8 cellular contexts compared by ENCODE assay signal in the genomic region with DNA sequence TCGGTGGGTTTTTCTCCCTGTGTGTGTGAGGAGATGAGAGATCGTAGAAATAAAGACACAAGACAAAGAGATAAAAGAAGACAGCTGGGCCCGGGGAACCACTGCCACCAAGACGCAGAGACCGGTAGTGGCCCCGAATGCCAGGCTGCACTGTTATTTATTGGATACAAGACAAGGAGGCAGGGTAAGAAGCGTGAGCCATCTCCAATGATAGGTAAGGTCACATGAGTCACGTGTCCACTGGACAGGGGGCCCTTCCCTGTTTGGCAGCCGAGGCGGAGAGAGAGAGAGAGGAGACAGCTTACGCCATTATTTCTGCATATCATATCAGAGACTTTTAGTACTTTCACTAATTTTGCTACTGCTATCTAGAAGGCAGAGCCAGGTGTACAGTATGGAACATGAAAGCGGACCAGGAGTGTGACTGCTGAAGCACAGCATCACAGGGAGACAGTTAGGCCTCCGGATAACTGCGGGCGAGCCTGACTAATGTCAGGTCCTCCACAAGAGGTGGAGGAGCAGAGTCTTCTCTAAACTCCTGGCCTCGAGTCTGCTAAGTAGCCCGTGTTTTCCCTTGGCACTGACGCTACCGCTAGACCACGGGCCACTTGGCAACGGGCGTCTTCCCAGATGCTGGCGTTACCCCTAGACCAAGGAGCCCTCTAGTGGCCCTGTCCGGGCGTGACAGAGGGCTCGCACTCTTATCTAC. TPM values are rescaled to one million over a fixed set of nuclear protein-coding genes. Genes with fewer than 3 reads are reported as not detected.
DNase-seq lines count a peak whose midpoint lies in the region; TF ChIP-seq lines count a peak whose summit lies in the region.
"Not testable (repeated sequence)": the region's sequence is repeated elsewhere in the genome, so short reads cannot be mapped to it uniquely, and the experiment has no call there.

No MANE protein-coding gene starts in this region.

- H3F3A ChIP-seq in PC-9 (ENCODE audit: insufficient read depth, low read depth): not testable (repeated sequence)

- H3K4me3 ChIP-seq in PC-9; choroid plexus epithelial cell (ENCODE audit: low read depth, low read length); prostate gland; vagina: not testable (repeated sequence)

- H2AFZ ChIP-seq in PC-9: not testable (repeated sequence)

- TF ChIP-seq POLR2A in prostate gland (IDR thresholded peaks at IDR 0.05); vagina (IDR thresholded peaks at IDR 0.05): not testable (repeated sequence)

- H3K36me3 ChIP-seq in PC-9 (ENCODE audit: low read depth); prostate gland; vagina: not testable (repeated sequence)

- H3K79me2 ChIP-seq in PC-9 (ENCODE audit: low read depth): not testable (repeated sequence)

- not testable (repeated sequence) for H4K20me1 ChIP-seq in PC-9 (ENCODE audit: insufficient read depth)

- not testable (repeated sequence) for H3K9me2 ChIP-seq in PC-9 (ENCODE audit: insufficient read depth)

- intact Hi-C loops in PC-9 (cut with micrococcal nuclease; ENCODE audit: unreplicated experiment): loop anchor here (1.0 to 5.0 kb wide), 4 partner anchors 103 to 506 kb away; no protein-coding TSS in a partner anchor
- intact Hi-C loops in prostate gland (cut with DNase I): loop anchor here (2.0 to 10.0 kb wide), 3 partner anchors 116 to 230 kb away; no protein-coding TSS in a partner anchor
- intact Hi-C loops in vagina (cut with DNase I): loop anchor here (5.0 kb wide), 2 partner anchors 219 to 234 kb away; no protein-coding TSS in a partner anchor

- H3K9me3 Mint-ChIP-seq in activated CD4-positive, alpha-beta memory T cell treated with anti-CD3 and anti-CD28 coated beads, Interleukin-2, amount 10 ng/mL, durations not matched to agents 7 days and 5 days: not testable (repeated sequence)

- POLR2A ChIA-PET in PC-9 (lab: Charles Lee; ENCODE audit: unreplicated experiment): interaction anchor here (0.6 to 0.7 kb wide), 2 partner anchors 540 to 541 kb away, joined by 3 to 7 read pairs; no protein-coding TSS in a partner anchor
- POLR2A ChIA-PET in activated CD4-positive, alpha-beta memory T cell treated with anti-CD3 and anti-CD28 coated beads, Interleukin-2, amount 10 ng/mL, durations not matched to agents 7 days and 5 days (lab: Charles Lee): interaction anchor here (0.8 to 1.0 kb wide), 2 partner anchors 17 to 116 kb away, joined by 3 read pairs; no protein-coding TSS in a partner anchor

- BruUV-seq in PC-9 (replicated peaks; lab: Mats Ljungman, UMichigan): not testable (repeated sequence)

- not testable (repeated sequence) for H3K36me3 Mint-ChIP-seq in activated CD4-positive, alpha-beta memory T cell treated with anti-CD3 and anti-CD28 coated beads, Interleukin-2, amount 10 ng/mL, durations not matched to agents 7 days and 5 days (ENCODE audit: low read depth)

- H3K9me3 ChIP-seq in PC-9 (ENCODE audit: insufficient read depth, low read depth); prostate gland; vagina: not testable (repeated sequence)

- peak; percentile 72 for TF ChIP-seq CTCF in PC-9 (conservative IDR thresholded peaks at IDR 0.05)
- TF ChIP-seq CTCF in choroid plexus epithelial cell (conservative IDR thresholded peaks at IDR 0.05; ENCODE audit: low read depth, low read length): peak; percentile 60
- peak in 3 of 4 experiments; percentile 27 to 70 (median 53) for TF ChIP-seq CTCF in prostate gland (IDR thresholded peaks at IDR 0.05)
- TF ChIP-seq CTCF in vagina (IDR thresholded peaks at IDR 0.05): peak; percentile 15 to 43 (median 24)

- DNase-seq in ELR (ENCODE audit: low read depth): peak; percentile 78
- DNase-seq in LoVo (ENCODE audit: low spot score): peak; percentile 80
- DNase-seq in PC-9: peak; percentile 57 to 60
- peak; percentile 61 for DNase-seq in activated CD4-positive, alpha-beta memory T cell treated with anti-CD3 and anti-CD28 coated beads, Interleukin-2, amount 10 ng/mL, durations not matched to agents 7 days and 5 days
- peak; percentile 52 for DNase-seq in choroid plexus epithelial cell (ENCODE audit: low read depth)
- DNase-seq in inferior parietal cortex (ENCODE audit: extremely low spot score): peak; percentile 79
- peak; percentile 40 for DNase-seq in prostate gland (ENCODE audit: low spot score)
- DNase-seq in vagina (ENCODE audit: extremely low spot score in 2 of 2): not testable (repeated sequence)

- not testable (repeated sequence) for H3K4me3 Mint-ChIP-seq in activated CD4-positive, alpha-beta memory T cell treated with anti-CD3 and anti-CD28 coated beads, Interleukin-2, amount 10 ng/mL, durations not matched to agents 7 days and 5 days

- CTCF ChIA-PET in PC-9 (lab: Charles Lee): interaction anchor here (0.6 to 0.7 kb wide), 2 partner anchors 14 to 116 kb away, joined by 3 to 4 read pairs; no protein-coding TSS in a partner anchor
- CTCF ChIA-PET in activated CD4-positive, alpha-beta memory T cell treated with anti-CD3 and anti-CD28 coated beads, Interleukin-2, amount 10 ng/mL, durations not matched to agents 7 days and 5 days (lab: Charles Lee): interaction anchor here (0.8 to 3.3 kb wide), 8 partner anchors 9 to 231 kb away, joined by 3 to 29 read pairs (median 7); partner anchors contain the start of gene GPR108

- H3K4me1 Mint-ChIP-seq in activated CD4-positive, alpha-beta memory T cell treated with anti-CD3 and anti-CD28 coated beads, Interleukin-2, amount 10 ng/mL, durations not matched to agents 7 days and 5 days: peaks cover 31% of the 10 kb centered on the region

- not testable (repeated sequence) for H3K4me1 ChIP-seq in PC-9 (replicated peaks; ENCODE audit: insufficient read depth); prostate gland (replicated peaks); vagina

- WGBS in prostate gland: 51% methylated on average over 26 of the region's 26 CpGs

- not testable (repeated sequence) for H3K4me2 ChIP-seq in PC-9

- H3K27me3 Mint-ChIP-seq in activated CD4-positive, alpha-beta memory T cell treated with anti-CD3 and anti-CD28 coated beads, Interleukin-2, amount 10 ng/mL, durations not matched to agents 7 days and 5 days: not testable (repeated sequence)

- H3K27ac ChIP-seq in PC-9, prostate gland, vagina: not testable (repeated sequence)

- not testable (repeated sequence) for H3K27me3 ChIP-seq in PC-9 (ENCODE audit: insufficient read depth, low read depth); prostate gland (replicated peaks; ENCODE audit: insufficient read depth); vagina

- H3K27ac Mint-ChIP-seq in activated CD4-positive, alpha-beta memory T cell treated with anti-CD3 and anti-CD28 coated beads, Interleukin-2, amount 10 ng/mL, durations not matched to agents 7 days and 5 days: not testable (repeated sequence)

RNA-seq across cellular contexts. Expression of gene TNFSF14, which starts 37.1 kb away (rescaled TPM):
- total RNA-seq in PC-9 (2021): 0.30 and 0.37 TPM in 2 replicates
- total RNA-seq in activated CD4-positive, alpha-beta memory T cell treated with anti-CD3 and anti-CD28 coated beads, Interleukin-2, amount 10 ng/mL, durations not matched to agents 7 days and 5 days: 10 to 100 TPM; 17.3 to 18.4 TPM
- total RNA-seq in prostate gland: under 1 TPM; 0.34 to 0.55 TPM
- 1.7 TPM for total RNA-seq in vagina

RNA-seq across cellular contexts. Expression of gene CD70, which starts 42.0 kb away (rescaled TPM):
- total RNA-seq in PC-9 (2021): not detected in 2 replicates
- total RNA-seq in activated CD4-positive, alpha-beta memory T cell treated with anti-CD3 and anti-CD28 coated beads, Interleukin-2, amount 10 ng/mL, durations not matched to agents 7 days and 5 days: 10 to 100 TPM; 64.1 to 64.4 TPM
- not detected for total RNA-seq in prostate gland
- total RNA-seq in vagina: not detected

Comparison
In these comparisons a context has a peak if more than half of its experiments do, and no peak if none do; other contexts are left out.
1. RNA of gene CD70, which starts 42.0 kb away (total RNA-seq): 64.1 to 64.4 TPM in activated CD4-positive, alpha-beta memory T cell treated with anti-CD3 and anti-CD28 coated beads, Interleukin-2, amount 10 ng/mL, durations not matched to agents 7 days and 5 days; not detected in PC-9, not detected in prostate gland and not detected in vagina (single experiment); every median in the first group is over 10 times any median in the second.
2. Peak in every context shown above with its lines, with median percentiles within 50 percentile points of each other: CTCF ChIP-seq.